Comparison of ENCODE assay signal across 9 cellular contexts in genomic region chr19:47813304-47813994, GRCh38. TPM values are rescaled to one million over a fixed set of nuclear protein-coding genes. Genes with fewer than 3 reads are reported as not detected.
A peak's percentile ranks its signal among the peaks of the same experiment; 100 is the strongest.
DNase-seq lines count a peak whose midpoint lies in the region; ATAC-seq and TF ChIP-seq lines count a peak whose summit lies in the region.
"Had no signal": no experiment of that assay in that cellular context is flagged by ENCODE, and none has a peak within 500 bp of the region (broad histone marks: within the 10 kb centered on the region; RNA-seq: fewer than 3 reads in every experiment).

No MANE protein-coding gene starts in this region.

- no peak overlapping the region for H4K8ac ChIP-seq in trophoblast cell (ENCODE audit: low read depth, low read length)

- peak; percentile 33 for DNase-seq in COR-L47 (lab: John Stamatoyannopoulos, UW)
- peak; percentile 55 for DNase-seq in HT1080 (ENCODE audit: low read depth)
- peak; percentile 91 to 94 for DNase-seq in SJCRH30
- peak; percentile 39 for DNase-seq in activated effector memory CD4-positive, alpha-beta T cell treated with Interleukin-2 at 50 U/mL for 16 hours
- peak; percentile 40 to 66 for DNase-seq in trophoblast cell
- peak; percentile 67 for DNase-seq in ureter (ENCODE audit: low spot score)

- no peak overlapping the region for H4K12ac ChIP-seq in trophoblast cell (ENCODE audit: low read depth, low read length)

- no peak overlapping the region for H4K91ac ChIP-seq in trophoblast cell (ENCODE audit: low read depth, low read length)

- H2BK5ac ChIP-seq in trophoblast cell (ENCODE audit: low read depth, low read length, poor library complexity), result no peak overlapping the region

- H3K14ac ChIP-seq in trophoblast cell (ENCODE audit: low read length), result no peak overlapping the region

- TF ChIP-seq EP300 in gastroesophageal sphincter (IDR thresholded peaks at IDR 0.05), result no peak

- TF ChIP-seq CTCF in gastroesophageal sphincter (IDR thresholded peaks at IDR 0.05), result peak in 3 of 4 experiments; percentile 28 to 74 (median 39)

- H3K4me3 ChIP-seq in SJCRH30, result no peak overlapping the region
- no peak overlapping the region for H3K4me3 ChIP-seq in gastroesophageal sphincter
- H3K4me3 ChIP-seq in trophoblast cell (ENCODE audit: low read depth, low read length), result no peak overlapping the region

- H3K4me1 ChIP-seq in SJCRH30 (no peaks in the 10 kb centered on the region), gastroesophageal sphincter (no peaks in the 10 kb centered on the region), trophoblast cell (ENCODE audit: control insufficient read depth in 1 of 2, insufficient read depth in 2 of 2, low read length in 2 of 2) (no peaks in the 10 kb centered on the region)

- H2AFZ ChIP-seq in trophoblast cell (ENCODE audit: insufficient read depth, low read length, poor library complexity), result no peak overlapping the region

- H3K36me3 ChIP-seq in SJCRH30 (no peaks in the 10 kb centered on the region), gastroesophageal sphincter (no peaks in the 10 kb centered on the region), trophoblast cell (ENCODE audit: control insufficient read depth in 1 of 2, insufficient read depth in 2 of 2, low read length in 2 of 2) (no peaks in the 10 kb centered on the region)

- H3K27me3 ChIP-seq in SJCRH30 (no peaks in the 10 kb centered on the region), gastroesophageal sphincter (peaks cover 15% of the 10 kb centered on the region), trophoblast cell (ENCODE audit: insufficient read depth, low read length) (no peaks in the 10 kb centered on the region)

- H2BK120ac ChIP-seq in trophoblast cell (ENCODE audit: insufficient read depth, low read length, poor library complexity), result no peak overlapping the region

- H2BK12ac ChIP-seq in trophoblast cell (ENCODE audit: low read length), result no peak overlapping the region

- no peaks in the 10 kb centered on the region for H3K9me3 ChIP-seq in SJCRH30 (replicated peaks)
- H3K9me3 ChIP-seq in gastroesophageal sphincter, result no peaks in the 10 kb centered on the region
- H3K9me3 ChIP-seq in trophoblast cell (ENCODE audit: insufficient read depth, low read depth, low read length), result no peaks in the 10 kb centered on the region

- no peak overlapping the region for H3K18ac ChIP-seq in trophoblast cell (ENCODE audit: low read length)

- H3K9ac ChIP-seq in trophoblast cell (ENCODE audit: low read length), result no peak overlapping the region

- H3K27ac ChIP-seq in SJCRH30 (no peak overlapping the region), gastroesophageal sphincter (no peak overlapping the region), trophoblast cell (ENCODE audit: low read depth, low read length) (no peak overlapping the region)

- 22 to 79% methylated on average over 7 to 10 of the region's 17 CpGs for WGBS in gastroesophageal sphincter (ENCODE audit: low coverage in 1 of 2), 2 donors
- 100% methylated on average over 1 of the region's 17 CpGs for WGBS in trophoblast cell (ENCODE audit: extremely low coverage, insufficient coverage, insufficient read length)

- peak; percentile 58 for ATAC-seq in gastroesophageal sphincter
- no peak for ATAC-seq in HG03457 (IDR thresholded peaks at IDR 0.05; ENCODE audit: unreplicated experiment)

- H3K79me2 ChIP-seq in trophoblast cell (ENCODE audit: control insufficient read depth, insufficient read depth, low read length, poor library complexity), result no peaks in the 10 kb centered on the region

- no peak overlapping the region for H3K4ac ChIP-seq in trophoblast cell (ENCODE audit: low read depth, low read length)

- H3K79me1 ChIP-seq in trophoblast cell (ENCODE audit: low read length), result no peaks in the 10 kb centered on the region

- no peak for TF ChIP-seq POLR2A in gastroesophageal sphincter (IDR thresholded peaks at IDR 0.05)

- no peak overlapping the region for H3K23ac ChIP-seq in trophoblast cell (ENCODE audit: low read length)

- no peak overlapping the region for H2AK5ac ChIP-seq in trophoblast cell (ENCODE audit: low read length)

- no peak overlapping the region for H3K4me2 ChIP-seq in trophoblast cell (ENCODE audit: low read length)

RNA-seq across cellular contexts. Expression of gene CRX, which starts 8.3 kb away (rescaled TPM):
- total RNA-seq in HT1080 (2014; rRNA removed; shearing (Covaris generic)), result not detected in 2 replicates
- not detected in 2 replicates for polyA plus RNA-seq in HT1080 (2015; cell fraction: cytosol; rRNA removed)
- not detected in 2 replicates for polyA plus RNA-seq in HT1080 (2015; cell fraction: nucleus; rRNA removed)
- total RNA-seq in SJCRH30 (2014; rRNA removed; shearing (Covaris generic)), result 0.10 and 0.89 TPM in 2 replicates
- total RNA-seq in gastroesophageal sphincter (not detected), ureter (not detected)
- polyA plus RNA-seq in trophoblast cell (2013), result 0.01 TPM in 1 of 2 replicates, not detected in the other
- total RNA-seq: T-helper 1 cell treated with Interleukin-12 subunit alpha and Interleukin-12 subunit beta and Interleukin-4 antibody, amounts not matched to agents 30 ng/mL and 1 ng/mL, for 36 hours had no signal

RNA-seq across cellular contexts. Expression of gene TPRX1, which starts 9.1 kb away (rescaled TPM):
- total RNA-seq in HT1080 (2014; rRNA removed; shearing (Covaris generic)), result not detected in 2 replicates
- polyA plus RNA-seq in HT1080 (2015; cell fraction: cytosol; rRNA removed), result not detected in 2 replicates
- not detected in 2 replicates for polyA plus RNA-seq in HT1080 (2015; cell fraction: nucleus; rRNA removed)
- total RNA-seq in SJCRH30 (2014; rRNA removed; shearing (Covaris generic)), result not detected in 2 replicates
- total RNA-seq in gastroesophageal sphincter (not detected), ureter (not detected)
- not detected in 2 replicates for polyA plus RNA-seq in trophoblast cell (2013)
- total RNA-seq: T-helper 1 cell treated with Interleukin-12 subunit alpha and Interleukin-12 subunit beta and Interleukin-4 antibody, amounts not matched to agents 30 ng/mL and 1 ng/mL, for 36 hours had no signal

RNA-seq across cellular contexts. Expression of gene SELENOW, which starts 34.9 kb away (rescaled TPM):
- total RNA-seq in HT1080 (2014; rRNA removed; shearing (Covaris generic)), result 124 and 165 TPM in 2 replicates
- polyA plus RNA-seq in HT1080 (2015; cell fraction: cytosol; rRNA removed), result 174 and 278 TPM in 2 replicates
- 47.1 and 57.5 TPM in 2 replicates for polyA plus RNA-seq in HT1080 (2015; cell fraction: nucleus; rRNA removed)
- 204 and 219 TPM in 2 replicates for total RNA-seq in SJCRH30 (2014; rRNA removed; shearing (Covaris generic))
- total RNA-seq in gastroesophageal sphincter, result 1,000 to 10,000 TPM; 1,196 to 1,646 (median 1,370) TPM
- 469 and 476 TPM in 2 replicates for polyA plus RNA-seq in trophoblast cell (2013)
- total RNA-seq in ureter, result 404 TPM

RNA-seq across cellular contexts. Expression of gene TPRX2, which starts 45.6 kb away (rescaled TPM):
- not detected in 2 replicates for total RNA-seq in HT1080 (2014; rRNA removed; shearing (Covaris generic))
- not detected in 2 replicates for polyA plus RNA-seq in HT1080 (2015; cell fraction: cytosol; rRNA removed)
- polyA plus RNA-seq in HT1080 (2015; cell fraction: nucleus; rRNA removed), result not detected in 2 replicates
- total RNA-seq in SJCRH30 (2014; rRNA removed; shearing (Covaris generic)), result not detected in 2 replicates
- total RNA-seq in gastroesophageal sphincter, result not detected
- not detected in 2 replicates for polyA plus RNA-seq in trophoblast cell (2013)
- total RNA-seq in ureter, result not detected
- total RNA-seq: T-helper 1 cell treated with Interleukin-12 subunit alpha and Interleukin-12 subunit beta and Interleukin-4 antibody, amounts not matched to agents 30 ng/mL and 1 ng/mL, for 36 hours had no signal

Comparison
In these comparisons a context has a peak if more than half of its experiments do, and no peak if none do; other contexts are left out.
1. DNase-seq: peak in every context shown above with its lines; median percentile 92 in SJCRH30; 67 in ureter; 55 in HT1080; 53 in trophoblast cell; 39 in activated effector memory CD4-positive, alpha-beta T cell treated with Interleukin-2 at 50 U/mL for 16 hours; 33 in COR-L47.